Comparison of ENCODE assay signal across 21 cellular contexts in genomic region chr10:46294641-46295230, GRCh38. TPM values are rescaled to one million over a fixed set of nuclear protein-coding genes. Genes with fewer than 3 reads are reported as not detected.
"Had no signal": no experiment of that assay in that cellular context is flagged by ENCODE, and none has a peak within 500 bp of the region (broad histone marks: within the 10 kb centered on the region; RNA-seq: fewer than 3 reads in every experiment).

No MANE protein-coding gene starts in this region.

- H3K36me3 Mint-ChIP-seq: activated naive CD4-positive, alpha-beta T cell treated with anti-CD3 and anti-CD28 coated beads, Interleukin-2, amount 50 U/mL, for 24 hours; naive thymus-derived CD8-positive, alpha-beta T cell had no signal

- ATAC-seq: activated CD4-positive, CD25-positive, alpha-beta regulatory T cell treated with anti-CD3 and anti-CD28 coated beads, Interleukin-2, amount 50 U/mL, for 24 hours; left cardiac atrium; naive thymus-derived CD8-positive, alpha-beta T cell; stimulated activated naive CD8-positive, alpha-beta T cell treated with anti-CD3 and anti-CD28 coated beads, Interleukin-15, Interleukin-2, amounts not matched to agents 100 U/mL and 50 U/mL, for 24 hours had no signal

- H3K9me3 ChIP-seq: uterus had no signal

- FAIRE-seq: endometrium had no signal

- DNase-seq: activated CD4-positive, alpha-beta T cell treated with anti-CD3 and anti-CD28 coated beads, Interleukin-2, amount 50 U/mL, for 48 hours; activated CD8-positive, alpha-beta memory T cell treated with anti-CD3 and anti-CD28 coated beads, Interleukin-2, amount 50 U/mL, for 4 hours; brain microvascular endothelial cell; dermis blood vessel endothelial cell; hypothalamus; left cardiac atrium; stimulated activated CD4-positive, alpha-beta T cell treated with anti-CD3 and anti-CD28 coated beads, Interleukin-2, amount 100 ng/mL, for 48 hours; stimulated activated naive CD8-positive, alpha-beta T cell treated with anti-CD3 and anti-CD28 coated beads, Interleukin-15, Interleukin-2, amounts not matched to agents 100 U/mL and 50 U/mL, for 24 hours had no signal

- H3K27me3 ChIP-seq: brain microvascular endothelial cell, uterus had no signal

- H3K9me3 Mint-ChIP-seq: activated naive CD4-positive, alpha-beta T cell treated with anti-CD3 and anti-CD28 coated beads, Interleukin-2, amount 50 U/mL, for 24 hours; naive thymus-derived CD8-positive, alpha-beta T cell had no signal

- H3K4me3 Mint-ChIP-seq: activated naive CD4-positive, alpha-beta T cell treated with anti-CD3 and anti-CD28 coated beads, Interleukin-2, amount 50 U/mL, for 24 hours; naive thymus-derived CD8-positive, alpha-beta T cell had no signal

- H3K27me3 Mint-ChIP-seq: activated naive CD4-positive, alpha-beta T cell treated with anti-CD3 and anti-CD28 coated beads, Interleukin-2, amount 50 U/mL, for 24 hours had no signal

- H3K4me3 ChIP-seq: uterus had no signal

- H3K27ac ChIP-seq: brain microvascular endothelial cell, uterus had no signal

- H3K4me1 ChIP-seq: uterus had no signal

- H3K36me3 ChIP-seq: brain microvascular endothelial cell, uterus had no signal

- H3K27ac Mint-ChIP-seq: activated naive CD4-positive, alpha-beta T cell treated with anti-CD3 and anti-CD28 coated beads, Interleukin-2, amount 50 U/mL, for 24 hours had no signal

RNA-seq across cellular contexts. Expression of gene ANTXRL, which starts 7.9 kb away (rescaled TPM):
- total RNA-seq: cerebellum; dermis blood vessel endothelial cell; esophagus mucosa; left cardiac atrium; lung microvascular endothelial cell; mononuclear cell; naive thymus-derived CD8-positive, alpha-beta T cell; osteoblast; pulmonary artery endothelial cell; T-helper 2 cell treated with Interferon-gamma antibody and Interleukin-4, amounts not matched to agents 100 ng/mL and 5 ng/mL, for 36 hours; temporal lobe had no signal
- polyA plus RNA-seq: naive thymus-derived CD8-positive, alpha-beta T cell had no signal
